ENCODE assay signal across 1 cellular context in the genomic region with DNA sequence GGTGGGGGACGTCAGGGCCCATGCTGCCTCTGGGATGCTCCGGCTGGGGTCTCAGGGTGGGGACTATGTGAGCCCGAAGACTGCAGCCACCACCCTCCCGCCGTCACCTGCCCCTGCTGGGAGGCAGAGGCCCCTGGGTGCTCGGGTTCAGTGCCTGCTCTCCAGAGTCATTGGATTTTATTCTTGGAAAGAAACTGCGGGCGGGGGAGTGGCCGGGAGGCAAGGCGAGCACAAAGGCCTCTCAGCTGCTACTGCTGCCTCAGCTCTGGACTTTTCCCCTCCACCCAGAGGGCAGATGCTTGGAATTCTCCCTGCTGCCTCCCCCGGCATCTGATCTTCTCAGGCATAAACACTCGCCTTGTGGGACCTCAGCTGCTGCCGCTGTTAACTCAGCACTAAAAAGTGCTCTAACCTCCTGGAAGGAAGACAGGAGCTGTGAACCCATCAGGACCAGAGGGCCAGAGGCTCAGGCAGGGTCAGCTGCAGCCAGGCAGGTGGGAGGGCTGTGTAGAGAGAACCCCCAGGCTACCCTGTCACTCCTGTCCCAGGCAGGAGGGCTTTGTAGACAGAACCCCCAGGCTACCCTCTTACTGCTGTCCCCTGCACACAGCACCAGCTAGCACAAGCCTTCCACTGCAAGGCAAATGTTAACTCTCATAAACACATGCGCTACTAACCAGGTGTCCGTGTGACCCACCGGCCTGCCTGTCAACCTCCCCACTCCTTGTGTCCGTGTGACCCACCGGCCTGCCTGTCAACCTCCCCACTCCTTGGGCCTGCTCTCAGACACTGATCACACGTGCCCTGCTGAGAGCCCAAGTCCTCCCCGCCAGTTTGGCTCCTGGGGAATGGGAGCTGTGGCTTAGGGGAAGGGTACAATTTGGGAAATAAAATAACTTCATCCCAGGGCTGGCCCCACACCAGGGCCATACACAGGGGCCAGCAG.
TF ChIP-seq lines count a peak whose summit lies in the region.

No MANE protein-coding gene starts in this region.

TF ChIP-seq in HepG2, 621 proteins besides CTCF, POLR2A, EP300 and RAD21 (continued from another document and continues in another):
- TF ChIP-seq, protein P1, sequence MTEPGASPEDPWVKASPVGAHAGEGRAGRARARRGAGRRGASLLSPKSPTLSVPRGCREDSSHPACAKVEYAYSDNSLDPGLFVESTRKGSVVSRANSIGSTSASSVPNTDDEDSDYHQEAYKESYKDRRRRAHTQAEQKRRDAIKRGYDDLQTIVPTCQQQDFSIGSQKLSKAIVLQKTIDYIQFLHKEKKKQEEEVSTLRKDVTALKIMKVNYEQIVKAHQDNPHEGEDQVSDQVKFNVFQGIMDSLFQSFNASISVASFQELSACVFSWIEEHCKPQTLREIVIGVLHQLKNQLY (CRISPR knock-in tag; IDR thresholded peaks at IDR 0.05): no peak
- no peak for TF ChIP-seq SOX6 (IDR thresholded peaks at IDR 0.05)
- TF ChIP-seq SOX6 (CRISPR knock-in tag; IDR thresholded peaks at IDR 0.05): peak; percentile 59; the same call in 1 of the 2 replicates
- 0 out of 2 replicates have a peak, but pooled peaks have one; percentile 34 for TF ChIP-seq BORCS8-MEF2B (CRISPR knock-in tag; IDR thresholded peaks at IDR 0.05)
- TF ChIP-seq ZNF207 (IDR thresholded peaks at IDR 0.05; ENCODE audit: borderline replicate concordance): no peak
- TF ChIP-seq NR0B2 (CRISPR knock-in tag; IDR thresholded peaks at IDR 0.05): no peak
- TF ChIP-seq ZNF281 (CRISPR knock-in tag; IDR thresholded peaks at IDR 0.05; ENCODE audit: borderline replicate concordance): peak; percentile 33; the same call in 1 of the 2 replicates
- TF ChIP-seq ZNF746 (CRISPR knock-in tag; IDR thresholded peaks at IDR 0.05): peak; percentile 31; the same call in 1 of the 2 replicates
- TF ChIP-seq HDAC2 (CRISPR knock-in tag; IDR thresholded peaks at IDR 0.05): peak; percentile 44; the same call in 1 of the 2 replicates
- no peak for TF ChIP-seq KLF9 (CRISPR knock-in tag; IDR thresholded peaks at IDR 0.05; ENCODE audit: low read depth)
- no peak for TF ChIP-seq CAMTA2 (CRISPR knock-in tag; IDR thresholded peaks at IDR 0.05; ENCODE audit: borderline replicate concordance)
- TF ChIP-seq, protein P2, sequence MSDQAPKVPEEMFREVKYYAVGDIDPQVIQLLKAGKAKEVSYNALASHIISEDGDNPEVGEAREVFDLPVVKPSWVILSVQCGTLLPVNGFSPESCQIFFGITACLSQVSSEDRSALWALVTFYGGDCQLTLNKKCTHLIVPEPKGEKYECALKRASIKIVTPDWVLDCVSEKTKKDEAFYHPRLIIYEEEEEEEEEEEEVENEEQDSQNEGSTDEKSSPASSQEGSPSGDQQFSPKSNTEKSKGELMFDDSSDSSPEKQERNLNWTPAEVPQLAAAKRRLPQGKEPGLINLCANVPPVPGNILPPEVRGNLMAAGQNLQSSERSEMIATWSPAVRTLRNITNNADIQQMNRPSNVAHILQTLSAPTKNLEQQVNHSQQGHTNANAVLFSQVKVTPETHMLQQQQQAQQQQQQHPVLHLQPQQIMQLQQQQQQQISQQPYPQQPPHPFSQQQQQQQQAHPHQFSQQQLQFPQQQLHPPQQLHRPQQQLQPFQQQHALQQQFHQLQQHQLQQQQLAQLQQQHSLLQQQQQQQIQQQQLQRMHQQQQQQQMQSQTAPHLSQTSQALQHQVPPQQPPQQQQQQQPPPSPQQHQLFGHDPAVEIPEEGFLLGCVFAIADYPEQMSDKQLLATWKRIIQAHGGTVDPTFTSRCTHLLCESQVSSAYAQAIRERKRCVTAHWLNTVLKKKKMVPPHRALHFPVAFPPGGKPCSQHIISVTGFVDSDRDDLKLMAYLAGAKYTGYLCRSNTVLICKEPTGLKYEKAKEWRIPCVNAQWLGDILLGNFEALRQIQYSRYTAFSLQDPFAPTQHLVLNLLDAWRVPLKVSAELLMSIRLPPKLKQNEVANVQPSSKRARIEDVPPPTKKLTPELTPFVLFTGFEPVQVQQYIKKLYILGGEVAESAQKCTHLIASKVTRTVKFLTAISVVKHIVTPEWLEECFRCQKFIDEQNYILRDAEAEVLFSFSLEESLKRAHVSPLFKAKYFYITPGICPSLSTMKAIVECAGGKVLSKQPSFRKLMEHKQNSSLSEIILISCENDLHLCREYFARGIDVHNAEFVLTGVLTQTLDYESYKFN (CRISPR knock-in tag; conservative IDR thresholded peaks at IDR 0.05): peak; percentile 49; the same call in 1 of the 2 replicates
- TF ChIP-seq ZNF20 (CRISPR knock-in tag; IDR thresholded peaks at IDR 0.05): no peak
- TF ChIP-seq SP4 (CRISPR knock-in tag; IDR thresholded peaks at IDR 0.05): no peak
- TF ChIP-seq, protein P3, sequence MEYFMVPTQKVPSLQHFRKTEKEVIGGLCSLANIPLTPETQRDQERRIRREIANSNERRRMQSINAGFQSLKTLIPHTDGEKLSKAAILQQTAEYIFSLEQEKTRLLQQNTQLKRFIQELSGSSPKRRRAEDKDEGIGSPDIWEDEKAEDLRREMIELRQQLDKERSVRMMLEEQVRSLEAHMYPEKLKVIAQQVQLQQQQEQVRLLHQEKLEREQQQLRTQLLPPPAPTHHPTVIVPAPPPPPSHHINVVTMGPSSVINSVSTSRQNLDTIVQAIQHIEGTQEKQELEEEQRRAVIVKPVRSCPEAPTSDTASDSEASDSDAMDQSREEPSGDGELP (IDR thresholded peaks at IDR 0.05; ENCODE audit: borderline replicate concordance, low read depth): peak; percentile 84
- no peak for TF ChIP-seq NFE2L2 (IDR thresholded peaks at IDR 0.05; ENCODE audit: low read length)
- TF ChIP-seq KLF15 (CRISPR knock-in tag; IDR thresholded peaks at IDR 0.05; ENCODE audit: borderline replicate concordance): no peak
- TF ChIP-seq DNMT3B (CRISPR knock-in tag; conservative IDR thresholded peaks at IDR 0.05): no peak
- TF ChIP-seq, protein P4, sequence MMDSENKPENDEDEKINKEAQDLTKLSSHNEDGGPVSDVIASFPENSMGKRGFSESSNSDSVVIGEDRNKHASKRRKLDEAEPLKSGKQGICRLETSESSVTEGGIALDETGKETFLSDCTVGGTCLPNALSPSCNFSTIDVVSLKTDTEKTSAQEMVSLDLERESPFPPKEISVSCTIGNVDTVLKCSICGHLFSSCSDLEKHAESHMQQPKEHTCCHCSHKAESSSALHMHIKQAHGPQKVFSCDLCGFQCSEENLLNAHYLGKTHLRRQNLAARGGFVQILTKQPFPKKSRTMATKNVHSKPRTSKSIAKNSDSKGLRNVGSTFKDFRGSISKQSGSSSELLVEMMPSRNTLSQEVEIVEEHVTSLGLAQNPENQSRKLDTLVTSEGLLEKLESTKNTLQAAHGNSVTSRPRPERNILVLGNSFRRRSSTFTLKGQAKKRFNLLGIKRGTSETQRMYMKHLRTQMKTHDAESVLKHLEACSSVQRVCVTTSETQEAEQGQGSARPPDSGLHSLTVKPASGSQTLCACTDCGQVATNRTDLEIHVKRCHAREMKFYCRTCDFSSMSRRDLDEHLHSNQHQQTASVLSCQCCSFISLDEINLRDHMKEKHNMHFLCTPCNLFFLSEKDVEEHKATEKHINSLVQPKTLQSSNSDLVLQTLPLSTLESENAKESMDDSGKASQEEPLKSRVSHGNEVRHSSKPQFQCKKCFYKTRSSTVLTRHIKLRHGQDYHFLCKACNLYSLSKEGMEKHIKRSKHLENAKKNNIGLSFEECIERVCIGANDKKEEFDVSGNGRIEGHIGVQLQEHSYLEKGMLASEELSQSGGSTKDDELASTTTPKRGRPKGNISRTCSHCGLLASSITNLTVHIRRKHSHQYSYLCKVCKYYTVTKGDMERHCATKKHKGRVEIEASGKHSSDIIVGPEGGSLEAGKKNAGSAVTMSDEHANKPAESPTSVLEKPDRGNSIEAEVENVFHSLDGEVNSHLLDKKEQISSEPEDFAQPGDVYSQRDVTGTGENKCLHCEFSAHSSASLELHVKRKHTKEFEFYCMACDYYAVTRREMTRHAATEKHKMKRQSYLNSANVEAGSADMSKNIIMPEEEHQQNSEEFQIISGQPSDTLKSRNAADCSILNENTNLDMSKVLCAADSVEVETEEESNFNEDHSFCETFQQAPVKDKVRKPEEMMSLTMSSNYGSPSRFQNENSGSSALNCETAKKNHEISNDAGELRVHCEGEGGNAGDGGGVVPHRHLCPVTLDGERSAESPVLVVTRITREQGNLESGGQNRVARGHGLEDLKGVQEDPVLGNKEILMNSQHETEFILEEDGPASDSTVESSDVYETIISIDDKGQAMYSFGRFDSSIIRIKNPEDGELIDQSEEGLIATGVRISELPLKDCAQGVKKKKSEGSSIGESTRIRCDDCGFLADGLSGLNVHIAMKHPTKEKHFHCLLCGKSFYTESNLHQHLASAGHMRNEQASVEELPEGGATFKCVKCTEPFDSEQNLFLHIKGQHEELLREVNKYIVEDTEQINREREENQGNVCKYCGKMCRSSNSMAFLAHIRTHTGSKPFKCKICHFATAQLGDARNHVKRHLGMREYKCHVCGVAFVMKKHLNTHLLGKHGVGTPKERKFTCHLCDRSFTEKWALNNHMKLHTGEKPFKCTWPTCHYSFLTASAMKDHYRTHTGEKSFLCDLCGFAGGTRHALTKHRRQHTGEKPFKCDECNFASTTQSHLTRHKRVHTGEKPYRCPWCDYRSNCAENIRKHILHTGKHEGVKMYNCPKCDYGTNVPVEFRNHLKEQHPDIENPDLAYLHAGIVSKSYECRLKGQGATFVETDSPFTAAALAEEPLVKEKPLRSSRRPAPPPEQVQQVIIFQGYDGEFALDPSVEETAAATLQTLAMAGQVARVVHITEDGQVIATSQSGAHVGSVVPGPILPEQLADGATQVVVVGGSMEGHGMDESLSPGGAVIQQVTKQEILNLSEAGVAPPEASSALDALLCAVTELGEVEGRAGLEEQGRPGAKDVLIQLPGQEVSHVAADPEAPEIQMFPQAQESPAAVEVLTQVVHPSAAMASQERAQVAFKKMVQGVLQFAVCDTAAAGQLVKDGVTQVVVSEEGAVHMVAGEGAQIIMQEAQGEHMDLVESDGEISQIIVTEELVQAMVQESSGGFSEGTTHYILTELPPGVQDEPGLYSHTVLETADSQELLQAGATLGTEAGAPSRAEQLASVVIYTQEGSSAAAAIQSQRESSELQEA (CRISPR knock-in tag; IDR thresholded peaks at IDR 0.05; ENCODE audit: not compliant biosample characterization): no peak
- TF ChIP-seq SOX13 (IDR thresholded peaks at IDR 0.05): no peak
- TF ChIP-seq SOX13 (CRISPR knock-in tag; conservative IDR thresholded peaks at IDR 0.05 in 1 of 2, IDR thresholded peaks at IDR 0.05 in 1 of 2): 0 out of 4 replicates have a peak, but pooled peaks of 1 of the 2 experiments have one; percentile 17
- TF ChIP-seq, protein P5, sequence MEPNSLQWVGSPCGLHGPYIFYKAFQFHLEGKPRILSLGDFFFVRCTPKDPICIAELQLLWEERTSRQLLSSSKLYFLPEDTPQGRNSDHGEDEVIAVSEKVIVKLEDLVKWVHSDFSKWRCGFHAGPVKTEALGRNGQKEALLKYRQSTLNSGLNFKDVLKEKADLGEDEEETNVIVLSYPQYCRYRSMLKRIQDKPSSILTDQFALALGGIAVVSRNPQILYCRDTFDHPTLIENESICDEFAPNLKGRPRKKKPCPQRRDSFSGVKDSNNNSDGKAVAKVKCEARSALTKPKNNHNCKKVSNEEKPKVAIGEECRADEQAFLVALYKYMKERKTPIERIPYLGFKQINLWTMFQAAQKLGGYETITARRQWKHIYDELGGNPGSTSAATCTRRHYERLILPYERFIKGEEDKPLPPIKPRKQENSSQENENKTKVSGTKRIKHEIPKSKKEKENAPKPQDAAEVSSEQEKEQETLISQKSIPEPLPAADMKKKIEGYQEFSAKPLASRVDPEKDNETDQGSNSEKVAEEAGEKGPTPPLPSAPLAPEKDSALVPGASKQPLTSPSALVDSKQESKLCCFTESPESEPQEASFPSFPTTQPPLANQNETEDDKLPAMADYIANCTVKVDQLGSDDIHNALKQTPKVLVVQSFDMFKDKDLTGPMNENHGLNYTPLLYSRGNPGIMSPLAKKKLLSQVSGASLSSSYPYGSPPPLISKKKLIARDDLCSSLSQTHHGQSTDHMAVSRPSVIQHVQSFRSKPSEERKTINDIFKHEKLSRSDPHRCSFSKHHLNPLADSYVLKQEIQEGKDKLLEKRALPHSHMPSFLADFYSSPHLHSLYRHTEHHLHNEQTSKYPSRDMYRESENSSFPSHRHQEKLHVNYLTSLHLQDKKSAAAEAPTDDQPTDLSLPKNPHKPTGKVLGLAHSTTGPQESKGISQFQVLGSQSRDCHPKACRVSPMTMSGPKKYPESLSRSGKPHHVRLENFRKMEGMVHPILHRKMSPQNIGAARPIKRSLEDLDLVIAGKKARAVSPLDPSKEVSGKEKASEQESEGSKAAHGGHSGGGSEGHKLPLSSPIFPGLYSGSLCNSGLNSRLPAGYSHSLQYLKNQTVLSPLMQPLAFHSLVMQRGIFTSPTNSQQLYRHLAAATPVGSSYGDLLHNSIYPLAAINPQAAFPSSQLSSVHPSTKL (CRISPR knock-in tag; IDR thresholded peaks at IDR 0.05): peak; percentile 60
- TF ChIP-seq MEIS2 (CRISPR knock-in tag; IDR thresholded peaks at IDR 0.05): no peak
- TF ChIP-seq WIZ (CRISPR knock-in tag; IDR thresholded peaks at IDR 0.05): no peak
- no peak for TF ChIP-seq IRF2 (CRISPR knock-in tag; IDR thresholded peaks at IDR 0.05)
- TF ChIP-seq, protein P6, sequence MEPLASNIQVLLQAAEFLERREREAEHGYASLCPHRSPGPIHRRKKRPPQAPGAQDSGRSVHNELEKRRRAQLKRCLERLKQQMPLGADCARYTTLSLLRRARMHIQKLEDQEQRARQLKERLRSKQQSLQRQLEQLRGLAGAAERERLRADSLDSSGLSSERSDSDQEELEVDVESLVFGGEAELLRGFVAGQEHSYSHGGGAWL (CRISPR knock-in tag; IDR thresholded peaks at IDR 0.05): no peak
- TF ChIP-seq JDP2 (CRISPR knock-in tag; IDR thresholded peaks at IDR 0.05; ENCODE audit: borderline replicate concordance): no peak
- peak; percentile 35; the same call in 1 of the 2 replicates for TF ChIP-seq SAP130 (CRISPR knock-in tag; IDR thresholded peaks at IDR 0.05; ENCODE audit: low read depth)
- TF ChIP-seq ZNF644 (CRISPR knock-in tag; IDR thresholded peaks at IDR 0.05; ENCODE audit: low read depth): no peak
- no peak for TF ChIP-seq RFXAP (CRISPR knock-in tag; IDR thresholded peaks at IDR 0.05; ENCODE audit: borderline replicate concordance)
- TF ChIP-seq RNF2 (conservative IDR thresholded peaks at IDR 0.05; ENCODE audit: low read depth): no peak
- peak; percentile 15; the same call in 1 of the 2 replicates for TF ChIP-seq ZBTB7B (CRISPR knock-in tag; IDR thresholded peaks at IDR 0.05)
